Comparison of ENCODE assay signal across 8 cellular contexts in the genomic region with DNA sequence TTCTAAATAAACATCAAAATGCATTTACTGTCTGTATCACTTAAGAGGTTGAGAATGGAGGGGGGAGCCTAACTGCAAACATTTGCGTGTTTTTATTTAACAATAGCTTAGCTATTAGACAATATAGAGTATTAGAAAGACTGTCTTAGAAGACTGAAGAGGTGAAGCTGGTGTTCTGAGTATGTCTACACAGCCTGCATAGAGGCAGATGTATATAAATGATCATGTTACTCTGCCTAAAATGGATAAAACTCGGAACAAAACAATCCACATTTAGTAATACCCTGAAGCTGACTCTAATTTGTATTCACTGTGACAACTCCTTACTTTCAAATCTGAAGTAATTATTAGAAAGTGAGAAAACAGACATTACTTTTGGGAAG.
DNase-seq lines count a peak whose midpoint lies in the region; ATAC-seq and TF ChIP-seq lines count a peak whose summit lies in the region.

No MANE protein-coding gene starts in this region.

- no peaks in the 10 kb centered on the region for H3K79me2 ChIP-seq in trophoblast cell (ENCODE audit: control insufficient read depth, insufficient read depth, low read length, poor library complexity)

- H3K27ac Mint-ChIP-seq in T-helper 17 cell: peak overlapping the region; percentile 98
- H3K27ac Mint-ChIP-seq in naive thymus-derived CD8-positive, alpha-beta T cell: peak overlapping the region in 9 of 10 donors; percentile 47 to 95 (median 84)

- H3K4me1 ChIP-seq in trophoblast cell (ENCODE audit: control insufficient read depth in 1 of 2, insufficient read depth in 2 of 2, low read length in 2 of 2) (no peaks in the 10 kb centered on the region), thyroid gland (peaks cover 0 to 4% of the 10 kb centered on the region in 2 donors)

- no peak overlapping the region for H3K4me2 ChIP-seq in trophoblast cell (ENCODE audit: low read length)

- POLR2A ChIA-PET in naive thymus-derived CD8-positive, alpha-beta T cell (lab: Charles Lee): no interaction called here

- H3K14ac ChIP-seq in trophoblast cell (ENCODE audit: low read length): no peak overlapping the region

- no peak overlapping the region for H2BK5ac ChIP-seq in trophoblast cell (ENCODE audit: low read depth, low read length, poor library complexity)

- no peaks in the 10 kb centered on the region for H3K36me3 ChIP-seq in trophoblast cell (ENCODE audit: control insufficient read depth in 1 of 2, insufficient read depth in 2 of 2, low read length in 2 of 2)
- no peaks in the 10 kb centered on the region for H3K36me3 ChIP-seq in thyroid gland

- no peak overlapping the region for H4K12ac ChIP-seq in trophoblast cell (ENCODE audit: low read depth, low read length)

- H3K9ac ChIP-seq in trophoblast cell (ENCODE audit: low read length): no peak overlapping the region

- no peaks in the 10 kb centered on the region for H3K9me3 ChIP-seq in T-helper 17 cell (ENCODE audit: control insufficient read depth, low read length, poor library complexity, severe bottlenecking)
- no peaks in the 10 kb centered on the region for H3K9me3 ChIP-seq in trophoblast cell (ENCODE audit: insufficient read depth, low read depth, low read length)
- no peaks in the 10 kb centered on the region for H3K9me3 ChIP-seq in thyroid gland

- no peak overlapping the region for H3K4ac ChIP-seq in trophoblast cell (ENCODE audit: low read depth, low read length)

- H2BK120ac ChIP-seq in trophoblast cell (ENCODE audit: insufficient read depth, low read length, poor library complexity): no peak overlapping the region

- no peak overlapping the region for H2AK5ac ChIP-seq in trophoblast cell (ENCODE audit: low read length)

- H3K27ac ChIP-seq in trophoblast cell (ENCODE audit: low read depth, low read length) (no peak overlapping the region), thyroid gland (no peak overlapping the region)

- intact Hi-C loops in thyroid gland (cut with DNase I): loop anchor here (10.0 kb wide), 1 partner anchor 354 kb away; no protein-coding TSS in a partner anchor

- no peak for TF ChIP-seq CTCF in thyroid gland (IDR thresholded peaks at IDR 0.05)

- H3K4me3 Mint-ChIP-seq in T-helper 17 cell: peak overlapping the region; percentile 87
- H3K4me3 Mint-ChIP-seq in naive thymus-derived CD8-positive, alpha-beta T cell: peak overlapping the region in 5 of 10 donors; percentile 15 to 74 (median 72)

- DNase-seq in T-helper 17 cell: no peak
- no peak for DNase-seq in naive thymus-derived CD8-positive, alpha-beta T cell
- DNase-seq in stimulated activated CD4-positive, alpha-beta T cell treated with anti-CD3 and anti-CD28 coated beads, Interleukin-2, amount 100 ng/mL, for 48 hours: no peak
- no peak for DNase-seq in T-helper 9 cell
- no peak for DNase-seq in trophoblast cell
- no peak for DNase-seq in thyroid gland

- ATAC-seq in GM19043 (IDR thresholded peaks at IDR 0.05; ENCODE audit: low read depth, unreplicated experiment): peak; percentile 15
- ATAC-seq in HG02870 (IDR thresholded peaks at IDR 0.05; ENCODE audit: unreplicated experiment): peak; percentile 7
- ATAC-seq in T-helper 17 cell: peak; percentile 10
- no peak for ATAC-seq in naive thymus-derived CD8-positive, alpha-beta T cell

- no peak for TF ChIP-seq POLR2A in thyroid gland (IDR thresholded peaks at IDR 0.05)

- H2AFZ ChIP-seq in trophoblast cell (ENCODE audit: insufficient read depth, low read length, poor library complexity): no peak overlapping the region

- H3K4me1 Mint-ChIP-seq in T-helper 17 cell: peaks cover 57% of the 10 kb centered on the region
- peaks cover 20 to 44% (median 36%) of the 10 kb centered on the region in 4 donors for H3K4me1 Mint-ChIP-seq in naive thymus-derived CD8-positive, alpha-beta T cell

- H3K27me3 ChIP-seq in trophoblast cell (ENCODE audit: insufficient read depth, low read length) (no peaks in the 10 kb centered on the region), thyroid gland (no peaks in the 10 kb centered on the region)

- H3K36me3 Mint-ChIP-seq in T-helper 17 cell (ENCODE audit: low read depth): no peaks in the 10 kb centered on the region
- H3K36me3 Mint-ChIP-seq in naive thymus-derived CD8-positive, alpha-beta T cell: peaks cover 0 to 2% (median 0%) of the 10 kb centered on the region in 3 donors

- H3K18ac ChIP-seq in trophoblast cell (ENCODE audit: low read length): no peak overlapping the region

- no peak overlapping the region for H2BK12ac ChIP-seq in trophoblast cell (ENCODE audit: low read length)

- no peak overlapping the region for H4K91ac ChIP-seq in trophoblast cell (ENCODE audit: low read depth, low read length)

- no peak overlapping the region for H4K8ac ChIP-seq in trophoblast cell (ENCODE audit: low read depth, low read length)

- H3K4me3 ChIP-seq in trophoblast cell (ENCODE audit: low read depth, low read length) (no peak overlapping the region), thyroid gland (replicated peaks in 1 of 3) (no peak overlapping the region)

- no CpG with 5 or more reads among the region's 2 CpGs for WGBS in trophoblast cell (ENCODE audit: extremely low coverage, insufficient coverage, insufficient read length)
- WGBS in thyroid gland, 2 donors: 79 to 90% methylated on average over 2 of the region's 2 CpGs

- no peaks in the 10 kb centered on the region for H3K79me1 ChIP-seq in trophoblast cell (ENCODE audit: low read length)

- no peaks in the 10 kb centered on the region for H3K9me3 Mint-ChIP-seq in naive thymus-derived CD8-positive, alpha-beta T cell

- H3K27me3 Mint-ChIP-seq in T-helper 17 cell: no peaks in the 10 kb centered on the region
- H3K27me3 Mint-ChIP-seq in naive thymus-derived CD8-positive, alpha-beta T cell: no peaks in the 10 kb centered on the region

- H3K23ac ChIP-seq in trophoblast cell (ENCODE audit: low read length): no peak overlapping the region

Comparison
In these comparisons a context has a peak if more than half of its experiments do, and no peak if none do; other contexts are left out.
1. ATAC-seq: peak in GM19043 (single experiment), HG02870 (single experiment) and T-helper 17 cell (single experiment); none in naive thymus-derived CD8-positive, alpha-beta T cell (0 of 2).